ENCODE assay signal across 9 cellular contexts in the genomic region with DNA sequence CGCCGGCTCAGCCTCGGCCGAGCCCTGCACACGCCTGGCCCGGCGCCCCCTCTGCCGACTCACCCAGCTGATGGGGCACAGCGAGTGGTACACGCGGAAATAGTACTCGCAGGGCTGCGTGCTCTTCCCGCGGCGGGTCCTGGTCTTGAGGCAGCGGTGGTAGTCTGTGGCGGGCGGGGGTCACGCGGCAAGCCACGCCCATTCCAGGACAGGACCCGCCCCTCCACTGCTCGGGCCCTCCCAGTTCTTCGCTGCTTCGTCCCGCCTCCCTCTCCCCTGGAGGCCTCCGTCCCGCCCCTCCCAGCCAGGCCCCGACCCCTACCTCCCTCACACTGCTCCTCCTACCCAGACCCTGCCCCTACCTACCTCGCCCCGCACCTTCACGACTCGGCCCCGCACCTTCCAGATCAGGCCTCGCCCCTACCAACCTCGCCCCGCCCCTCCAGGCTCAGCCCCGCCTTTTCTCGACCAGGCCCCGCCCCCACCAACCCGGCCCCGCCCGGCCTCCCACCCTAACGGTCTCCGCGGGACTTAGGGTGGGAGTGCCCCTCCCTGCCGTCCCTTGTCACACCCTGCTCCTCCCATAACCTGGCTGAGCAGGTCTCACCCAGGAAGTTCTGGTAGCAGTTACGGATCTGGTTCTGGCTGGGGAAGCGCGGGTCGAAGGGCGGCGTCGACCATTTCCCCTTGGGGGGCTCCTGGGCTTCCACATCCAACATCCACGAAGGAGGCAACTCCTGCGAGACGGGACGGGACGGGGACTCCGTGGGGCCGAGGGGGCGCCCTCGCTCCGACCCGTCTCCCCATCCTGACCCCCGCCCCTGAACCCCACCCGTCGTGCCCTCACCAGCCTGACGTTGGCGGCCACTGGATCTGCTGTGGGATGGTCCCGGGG. TPM values are rescaled to one million over a fixed set of nuclear protein-coding genes. Genes with fewer than 3 reads are reported as not detected.
DNase-seq lines count a peak whose midpoint lies in the region; ATAC-seq and TF ChIP-seq lines count a peak whose summit lies in the region.
"Had no signal": no experiment of that assay in that cellular context is flagged by ENCODE, and none has a peak within 500 bp of the region (broad histone marks: within the 10 kb centered on the region; RNA-seq: fewer than 3 reads in every experiment).

No MANE protein-coding gene starts in this region.

- H2BK5ac ChIP-seq in H9 (ENCODE audit: insufficient read length, low read length): no peak overlapping the region

- intact Hi-C loops in A673 (cut with micrococcal nuclease; ENCODE audit: unreplicated experiment) (no loop called here), ovary (cut with DNase I) (no loop called here), aorta (cut with DNase I) (no loop called here)

- POLR2A ChIA-PET in A673 (lab: Charles Lee; ENCODE audit: low non-redundant PET): interaction anchor here (0.7 kb wide), 1 partner anchor 15 kb away, joined by 3 read pairs; no protein-coding TSS in a partner anchor

- H2BK20ac ChIP-seq in H9 (ENCODE audit: low read depth, low read length, poor library complexity, severe bottlenecking): no peak overlapping the region

- H3K4me2 ChIP-seq in H9 (ENCODE audit: insufficient read depth, insufficient read length, low read length): peak overlapping the region; percentile 65

- no peak overlapping the region for H2AK5ac ChIP-seq in H9 (ENCODE audit: insufficient read length, low read length)

- peaks cover 32% of the 10 kb centered on the region for H3K27me3 ChIP-seq in A673 (replicated peaks; ENCODE audit: insufficient read depth, low read depth, low read length, poor library complexity)
- peaks cover 17% of the 10 kb centered on the region; the same call in 1 of the 2 replicates for H3K27me3 ChIP-seq in H9 (ENCODE audit: insufficient read depth, low read length)
- no peaks in the 10 kb centered on the region for H3K27me3 ChIP-seq in ovary
- H3K27me3 ChIP-seq in aorta (ENCODE audit: control insufficient read depth in 1 of 2, insufficient read depth in 2 of 2, low read length in 1 of 2): no peaks in the 10 kb centered on the region

- no peaks in the 10 kb centered on the region for H3K9me3 ChIP-seq in A673 (ENCODE audit: low read depth, low read length, poor library complexity, severe bottlenecking)
- no peaks in the 10 kb centered on the region for H3K9me3 ChIP-seq in H9 (ENCODE audit: control insufficient read depth, low read depth, low read length)
- H3K9me3 ChIP-seq in ovary: no peaks in the 10 kb centered on the region
- no peaks in the 10 kb centered on the region for H3K9me3 ChIP-seq in aorta (ENCODE audit: control insufficient read depth, low read length)

- peak overlapping the region; percentile 60 to 85 for H3K4me3 Mint-ChIP-seq in H9

- no peak overlapping the region for H3T11ph ChIP-seq in H9 (ENCODE audit: low read length)

- H3K9ac ChIP-seq in H9 (ENCODE audit: extremely low read depth, insufficient read length, low read length): no peak overlapping the region

- no peak overlapping the region for H3K23ac ChIP-seq in H9 (ENCODE audit: insufficient read length, low read depth, low read length)

- H4K5ac ChIP-seq in H9 (ENCODE audit: insufficient read length, low read depth, low read length): no peak overlapping the region

- peak; percentile 84 for ATAC-seq in aorta (ENCODE audit: low FRiP score)

- no peak overlapping the region for H3K14ac ChIP-seq in H9 (ENCODE audit: insufficient read depth, low read length)

- H3K27ac ChIP-seq in A673 (ENCODE audit: low read depth, low read length, poor library complexity, severe bottlenecking): no peak overlapping the region
- H3K27ac ChIP-seq in H9 (ENCODE audit: insufficient read length, low read depth, low read length): no peak overlapping the region
- H3K27ac ChIP-seq in ovary: no peak overlapping the region
- no peak overlapping the region for H3K27ac ChIP-seq in aorta (ENCODE audit: low read depth in 1 of 2, low read length in 2 of 2)

- no peaks in the 10 kb centered on the region for H3K36me3 ChIP-seq in A673 (ENCODE audit: insufficient read depth, low read length, poor library complexity, severe bottlenecking)
- H3K36me3 ChIP-seq in ovary: no peaks in the 10 kb centered on the region
- no peaks in the 10 kb centered on the region for H3K36me3 ChIP-seq in aorta (ENCODE audit: control insufficient read depth in 1 of 2, insufficient read depth in 2 of 2, low read length in 1 of 2)

- CTCF ChIA-PET in A673 (lab: Charles Lee): interaction anchor here (0.6 kb wide), 1 partner anchor 197 kb away, joined by 11 read pairs; no protein-coding TSS in a partner anchor

- H3K56ac ChIP-seq in H9 (ENCODE audit: insufficient read length, low read depth, low read length): no peak overlapping the region

- peaks cover 48 to 51% of the 10 kb centered on the region in 2 experiments for H3K4me1 Mint-ChIP-seq in H9

- BruUV-seq in A673 (replicated peaks; lab: Mats Ljungman, UMichigan): no TSS peak

- no peak for TF ChIP-seq POLR2A in ovary (IDR thresholded peaks at IDR 0.05)

- TF ChIP-seq CTCF in A673 (conservative IDR thresholded peaks at IDR 0.05; ENCODE audit: low read depth, low read length): no peak
- TF ChIP-seq CTCF in H9 (conservative IDR thresholded peaks at IDR 0.05): no peak
- no peak for TF ChIP-seq CTCF in ovary (IDR thresholded peaks at IDR 0.05)

- no peak overlapping the region for H3K27ac Mint-ChIP-seq in H9

- H2BK120ac ChIP-seq in H9 (ENCODE audit: low read depth, low read length, poor library complexity, severe bottlenecking): no peak overlapping the region

- H2BK15ac ChIP-seq in H9 (ENCODE audit: low read depth, low read length): no peak overlapping the region

- no peak overlapping the region for H2BK12ac ChIP-seq in H9 (ENCODE audit: insufficient read length, low read depth, low read length)

- H3K23me2 ChIP-seq in H9 (ENCODE audit: insufficient read length, low read depth, low read length, poor library complexity, severe bottlenecking): peaks cover 7% of the 10 kb centered on the region

- no peaks in the 10 kb centered on the region for H3K79me1 ChIP-seq in H9 (ENCODE audit: insufficient read depth, low read depth, low read length, poor library complexity, severe bottlenecking)

- WGBS in H9 (ENCODE audit: extremely low coverage, insufficient read length, low lambda C conversion rate): no CpG with 5 or more reads among the region's 72 CpGs
- 1 to 2% (median 1%) methylated on average over 60 to 72 of the region's 72 CpGs for WGBS in ovary, 3 donors
- WGBS in aorta, 2 donors: 1 to 2% methylated on average over 58 to 72 of the region's 72 CpGs

- no peak for TF ChIP-seq EP300 in ovary (IDR thresholded peaks at IDR 0.05)

- no peaks in the 10 kb centered on the region for H4K20me1 ChIP-seq in H9 (ENCODE audit: control insufficient read depth, insufficient read depth, insufficient read length)

- no peaks in the 10 kb centered on the region; a peak in 1 of 5 replicates for H3K9me3 Mint-ChIP-seq in H9

- H3K79me2 ChIP-seq in H9 (ENCODE audit: insufficient read depth, low read length): no peaks in the 10 kb centered on the region

- H3K18ac ChIP-seq in H9 (ENCODE audit: insufficient read length, low read depth, low read length): peak overlapping the region; percentile 54

- no peak overlapping the region for H4K8ac ChIP-seq in H9 (replicated peaks; ENCODE audit: insufficient read length, low read depth, low read length)

- no peak overlapping the region for H2AFZ ChIP-seq in H9 (ENCODE audit: low read length)

- H3K27me3 Mint-ChIP-seq in H9 (ENCODE audit: low read depth): peaks cover 82% of the 10 kb centered on the region

- H3K36me3 Mint-ChIP-seq in H9 (ENCODE audit: insufficient read depth in 1 of 3, low read depth in 3 of 3): peaks cover 2 to 31% (median 6%) of the 10 kb centered on the region in 3 experiments; a peak in 5 of 7 replicates

- H4K91ac ChIP-seq in H9 (ENCODE audit: insufficient read length, low read depth, low read length): no peak overlapping the region

- DNase-seq in A673 (ENCODE audit: low spot score): peak; percentile 73
- DNase-seq in H9: peak; percentile 88
- peak; percentile 77 for DNase-seq in RPMI8226
- peak; percentile 22 to 55 (median 36) for DNase-seq in activated naive CD4-positive, alpha-beta T cell (lab: John Stamatoyannopoulos, UW)
- DNase-seq in germinal center (ENCODE audit: low spot score): peak; percentile 87
- peak; percentile 63 to 80 (median 67) for DNase-seq in ovary
- peak; percentile 78 to 90 for DNase-seq in aorta
- no peak for DNase-seq in superior temporal gyrus (ENCODE audit: extremely low spot score)

- H3K4me1 ChIP-seq in A673 (ENCODE audit: insufficient read depth, low read length, poor library complexity, severe bottlenecking): peaks cover 6% of the 10 kb centered on the region
- no peaks in the 10 kb centered on the region; the same call in 1 of the 2 replicates for H3K4me1 ChIP-seq in H9 (ENCODE audit: insufficient read depth, low read length)
- no peaks in the 10 kb centered on the region for H3K4me1 ChIP-seq in ovary (ENCODE audit: insufficient read depth)
- H3K4me1 ChIP-seq in aorta (ENCODE audit: control insufficient read depth in 1 of 2, insufficient read depth in 2 of 2, low read length in 2 of 2): no peaks in the 10 kb centered on the region

- no peak overlapping the region for H3K4ac ChIP-seq in H9 (ENCODE audit: low read depth, low read length)

- H3K4me3 ChIP-seq in A673 (ENCODE audit: low read depth, low read length, poor library complexity, severe bottlenecking) (peak overlapping the region; percentile 56), ovary (peak overlapping the region; percentile 28), aorta (ENCODE audit: low read length in 2 of 2) (no peak overlapping the region)

RNA-seq across cellular contexts. Expression of a gene that starts 0.5 kb away (rescaled TPM):
- total RNA-seq in A673 (2021) (0.48 TPM in 1 of 2 replicates, not detected in the other), H9 (2021) (4.0 and 5.0 TPM in 2 replicates), ovary (1 to 10 TPM in 1 of 7 donors, under 1 TPM in 5, not detected in 1; 0.20 to 1.5 (median 0.46) TPM), aorta (under 1 TPM; 0.19 to 0.99 TPM)
- polyA plus RNA-seq in ovary (under 1 TPM in 1 of 2 donors, not detected in 1; 0.10 TPM), aorta (not detected)
- total RNA-seq: mononuclear cell had no signal

RNA-seq across cellular contexts. Expression of a gene that starts 9.0 kb away (rescaled TPM):
- not detected in 2 replicates for total RNA-seq in A673 (2021)
- 0.13 and 0.15 TPM in 2 replicates for total RNA-seq in H9 (2021)
- total RNA-seq in ovary: not detected
- not detected for polyA plus RNA-seq in ovary
- not detected for total RNA-seq in aorta
- polyA plus RNA-seq in aorta: not detected
- total RNA-seq: mononuclear cell had no signal

RNA-seq across cellular contexts. Expression of a gene that starts 14.4 kb away (rescaled TPM):
- total RNA-seq in A673 (2021): 19.7 and 24.1 TPM in 2 replicates
- total RNA-seq in H9 (2021): 53.7 and 54.5 TPM in 2 replicates
- total RNA-seq in ovary: 10 to 100 TPM in 6 of 7 donors, 1 to 10 TPM in 1; 8.1 to 26.2 (median 12.6) TPM
- 10 to 100 TPM in 1 of 2 donors, under 1 TPM in 1; 0.37 to 11.9 TPM for polyA plus RNA-seq in ovary
- 10 to 100 TPM in 1 of 2 donors, 1 to 10 TPM in 1; 4.5 to 12.8 TPM for total RNA-seq in aorta
- polyA plus RNA-seq in aorta: 10 to 100 TPM in 1 of 2 donors, 1 to 10 TPM in 1; 3.4 to 13.2 TPM

RNA-seq across cellular contexts. Expression of a gene that starts 16.2 kb away (rescaled TPM):
- total RNA-seq in A673 (2021) (0.42 and 0.47 TPM in 2 replicates), H9 (2021) (3.8 and 3.9 TPM in 2 replicates), ovary (1 to 10 TPM in 1 of 7 donors, under 1 TPM in 1, not detected in 5; 0.11 to 1.3 TPM), aorta (under 1 TPM; 0.23 to 0.27 TPM)
- polyA plus RNA-seq in ovary (under 1 TPM in 1 of 2 donors, not detected in 1; 0.08 TPM), aorta (1 to 10 TPM in 1 of 2 donors, not detected in 1; 2.1 TPM)

RNA-seq across cellular contexts. Expression of a gene that starts 22.6 kb away (rescaled TPM):
- not detected in 2 replicates for total RNA-seq in A673 (2021)
- total RNA-seq in H9 (2021): 1.5 and 1.6 TPM in 2 replicates
- total RNA-seq in ovary: 10 to 100 TPM in 1 of 7 donors, 1 to 10 TPM in 3, under 1 TPM in 1, not detected in 2; 0.72 to 45.1 (median 2.5) TPM
- polyA plus RNA-seq in ovary: not detected
- not detected for total RNA-seq in aorta
- polyA plus RNA-seq in aorta: not detected
- total RNA-seq: mononuclear cell had no signal

Comparison
In these comparisons a context has a peak if more than half of its experiments do, and no peak if none do; other contexts are left out.
1. H3K4me3 ChIP-seq: peak in A673 (single experiment) and ovary (single experiment); none in aorta (0 of 2).